Comparison of ENCODE assay signal across 17 cellular contexts in the genomic region with DNA sequence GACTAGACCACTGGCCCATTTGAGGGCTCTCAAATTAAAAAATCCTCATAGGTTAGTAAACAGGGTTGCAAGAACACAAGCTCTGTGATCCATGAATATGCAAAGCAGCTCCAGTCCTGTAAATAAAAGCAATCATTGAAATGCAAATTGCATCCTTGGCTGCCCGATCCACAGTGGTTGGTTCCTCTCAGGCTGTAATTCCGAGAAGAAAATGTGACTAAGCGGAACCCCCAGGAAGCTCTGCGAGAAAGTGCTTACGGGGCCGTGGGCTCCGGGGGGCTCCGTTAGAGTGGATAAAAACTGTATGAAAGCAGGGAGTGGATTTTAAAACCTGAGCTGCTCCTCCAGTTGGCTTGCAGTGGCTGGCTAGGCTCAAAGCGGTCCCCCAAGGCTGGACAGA. TPM values are rescaled to one million over a fixed set of nuclear protein-coding genes. Genes with fewer than 3 reads are reported as not detected.
A peak's percentile ranks its signal among the peaks of the same experiment; 100 is the strongest.
DNase-seq lines count a peak whose midpoint lies in the region; ATAC-seq and TF ChIP-seq lines count a peak whose summit lies in the region.
"Had no signal": no experiment of that assay in that cellular context is flagged by ENCODE, and none has a peak within 500 bp of the region (broad histone marks: within the 10 kb centered on the region; RNA-seq: fewer than 3 reads in every experiment).

No MANE protein-coding gene starts in this region.

- POLR2A ChIA-PET in MCF 10A (lab: Yijun Ruan, JAX): interaction anchor here (0.9 kb wide), 1 partner anchor 20 kb away, joined by 3 read pairs; no protein-coding TSS in a partner anchor

- H3K27ac Mint-ChIP-seq in MCF 10A (ENCODE audit: low read depth, unreplicated experiment) (no peak overlapping the region), neural crest cell (ENCODE audit: unreplicated experiment) (no peak overlapping the region), type B pancreatic cell (no peak overlapping the region)

- H3K4me1 Mint-ChIP-seq in MCF 10A (ENCODE audit: insufficient read depth, unreplicated experiment) (peaks cover 10% of the 10 kb centered on the region), neural crest cell (peaks cover 44% of the 10 kb centered on the region), type B pancreatic cell (ENCODE audit: unreplicated experiment) (peaks cover 27% of the 10 kb centered on the region)

- ATAC-seq in HG02870 (IDR thresholded peaks at IDR 0.05; ENCODE audit: unreplicated experiment): no peak
- ATAC-seq: GM12878 had no signal

- TF ChIP-seq POLR2A in breast epithelium (IDR thresholded peaks at IDR 0.05): no peak

- no peaks in the 10 kb centered on the region for H3K27me3 ChIP-seq in breast epithelium

- H3K4me3 Mint-ChIP-seq in MCF 10A (ENCODE audit: unreplicated experiment): no peak overlapping the region
- H3K4me3 Mint-ChIP-seq in neural crest cell: peak overlapping the region; percentile 95
- H3K4me3 Mint-ChIP-seq in type B pancreatic cell: peak overlapping the region; percentile 90

- H3K4me3 ChIP-seq in breast epithelium (peak overlapping the region; percentile 77 to 92 (median 82)), fibroblast of villous mesenchyme (ENCODE audit: low read depth, low read length) (peak overlapping the region; percentile 83)
- H3K4me3 ChIP-seq: GM12878 had no signal

- CTCF ChIA-PET in MCF 10A (lab: Yijun Ruan, JAX): interaction anchor here (1.0 to 5.5 kb wide), 4 partner anchors 282 to 322 kb away, joined by 3 to 43 read pairs (median 4); no protein-coding TSS in a partner anchor

- H3K9me3 ChIP-seq in breast epithelium: no peaks in the 10 kb centered on the region
- H3K9me3 ChIP-seq: neutrophil had no signal

- no peaks in the 10 kb centered on the region for H3K9me3 Mint-ChIP-seq in MCF 10A (ENCODE audit: unreplicated experiment)
- no peaks in the 10 kb centered on the region for H3K9me3 Mint-ChIP-seq in neural crest cell
- no peaks in the 10 kb centered on the region for H3K9me3 Mint-ChIP-seq in type B pancreatic cell

- no peak for DNase-seq in breast epithelium (ENCODE audit: low spot score in 2 of 2)
- DNase-seq in MCF 10A (ENCODE audit: unreplicated experiment): no peak
- DNase-seq in fibroblast of villous mesenchyme (ENCODE audit: low read depth): no peak
- no peak for DNase-seq in neural crest cell (ENCODE audit: low read depth, low spot score)
- no peak for DNase-seq in type B pancreatic cell (ENCODE audit: extremely low spot score, unreplicated experiment)
- DNase-seq in HPDE6-E6E7 (ENCODE audit: extremely low spot score): no peak
- no peak for DNase-seq in NCI-H128 (lab: John Stamatoyannopoulos, UW; ENCODE audit: unreplicated experiment)
- DNase-seq: activated CD8-positive, alpha-beta memory T cell treated with anti-CD3 and anti-CD28 coated beads for 24 hours; activated naive CD4-positive, alpha-beta T cell treated with anti-CD3 and anti-CD28 coated beads, Interleukin-2, amount 50 U/mL, for 16 hours; DMS 273 treated with DMSO at 0.1 percent for 48 hours; effector memory CD4-positive, alpha-beta T cell; NCI-H187; stimulated activated naive CD4-positive, alpha-beta T cell; T-helper 2 cell had no signal

- peak overlapping the region; percentile 79 to 80 for H3K27ac ChIP-seq in breast epithelium
- H3K27ac ChIP-seq: neutrophil had no signal

- no peaks in the 10 kb centered on the region for H3K36me3 Mint-ChIP-seq in MCF 10A (ENCODE audit: insufficient read depth, unreplicated experiment)
- H3K36me3 Mint-ChIP-seq in neural crest cell (ENCODE audit: low read depth): peaks cover 3% of the 10 kb centered on the region
- H3K36me3 Mint-ChIP-seq in type B pancreatic cell: peaks cover 13% of the 10 kb centered on the region

- TF ChIP-seq CTCF in breast epithelium (IDR thresholded peaks at IDR 0.05) (no peak), MCF 10A (IDR thresholded peaks at IDR 0.05; ENCODE audit: unreplicated experiment) (no peak), fibroblast of villous mesenchyme (IDR thresholded peaks at IDR 0.05; ENCODE audit: insufficient read depth, low read depth, low read length) (no peak), neural crest cell (conservative IDR thresholded peaks at IDR 0.05) (no peak), type B pancreatic cell (conservative IDR thresholded peaks at IDR 0.05) (no peak)

- peaks cover 12% of the 10 kb centered on the region for H3K27me3 Mint-ChIP-seq in MCF 10A (ENCODE audit: insufficient read depth, unreplicated experiment)
- H3K27me3 Mint-ChIP-seq in neural crest cell (ENCODE audit: low read depth): peaks cover 7% of the 10 kb centered on the region
- peaks cover 17% of the 10 kb centered on the region for H3K27me3 Mint-ChIP-seq in type B pancreatic cell

- no peaks in the 10 kb centered on the region for H3K4me1 ChIP-seq in breast epithelium

- BruUV-seq in MCF 10A (replicated peaks; lab: Mats Ljungman, UMichigan): no TSS peak

- H3K36me3 ChIP-seq in breast epithelium: no peaks in the 10 kb centered on the region
- H3K36me3 ChIP-seq: neutrophil had no signal

- intact Hi-C loops in breast epithelium (cut with DNase I; ENCODE audit: low total_unique reads): loop anchor here (10.0 kb wide), 2 partner anchors 167 to 287 kb away; a partner anchor contains a TSS
- intact Hi-C loops in MCF 10A (cut with micrococcal nuclease): no loop called here

RNA-seq across cellular contexts. Expression of a gene that starts 2.5 kb away (rescaled TPM):
- total RNA-seq in breast epithelium (10 to 100 TPM; 16.3 to 26.6 (median 20.3) TPM), MCF 10A (2022) (not detected in 2 replicates), fibroblast of villous mesenchyme (12.6 and 21.6 TPM in 2 replicates), neural crest cell (58.5 and 59.3 TPM in 2 replicates), type B pancreatic cell (ENCODE audit: low replicate concordance) (25.8 and 53.8 TPM in 2 replicates)

Comparison
In these comparisons a context has a peak if more than half of its experiments do, and no peak if none do; other contexts are left out.
1. RNA of a gene that starts 2.5 kb away (total RNA-seq): 58.5 to 59.3 TPM in neural crest cell, 25.8 to 53.8 TPM in type B pancreatic cell, 12.6 to 21.6 TPM in fibroblast of villous mesenchyme and 16.3 to 26.6 TPM in breast epithelium; not detected in MCF 10A; every median in the first group is over 10 times any median in the second.